ENCODE assay signal across 8 cellular contexts in the genomic region with DNA sequence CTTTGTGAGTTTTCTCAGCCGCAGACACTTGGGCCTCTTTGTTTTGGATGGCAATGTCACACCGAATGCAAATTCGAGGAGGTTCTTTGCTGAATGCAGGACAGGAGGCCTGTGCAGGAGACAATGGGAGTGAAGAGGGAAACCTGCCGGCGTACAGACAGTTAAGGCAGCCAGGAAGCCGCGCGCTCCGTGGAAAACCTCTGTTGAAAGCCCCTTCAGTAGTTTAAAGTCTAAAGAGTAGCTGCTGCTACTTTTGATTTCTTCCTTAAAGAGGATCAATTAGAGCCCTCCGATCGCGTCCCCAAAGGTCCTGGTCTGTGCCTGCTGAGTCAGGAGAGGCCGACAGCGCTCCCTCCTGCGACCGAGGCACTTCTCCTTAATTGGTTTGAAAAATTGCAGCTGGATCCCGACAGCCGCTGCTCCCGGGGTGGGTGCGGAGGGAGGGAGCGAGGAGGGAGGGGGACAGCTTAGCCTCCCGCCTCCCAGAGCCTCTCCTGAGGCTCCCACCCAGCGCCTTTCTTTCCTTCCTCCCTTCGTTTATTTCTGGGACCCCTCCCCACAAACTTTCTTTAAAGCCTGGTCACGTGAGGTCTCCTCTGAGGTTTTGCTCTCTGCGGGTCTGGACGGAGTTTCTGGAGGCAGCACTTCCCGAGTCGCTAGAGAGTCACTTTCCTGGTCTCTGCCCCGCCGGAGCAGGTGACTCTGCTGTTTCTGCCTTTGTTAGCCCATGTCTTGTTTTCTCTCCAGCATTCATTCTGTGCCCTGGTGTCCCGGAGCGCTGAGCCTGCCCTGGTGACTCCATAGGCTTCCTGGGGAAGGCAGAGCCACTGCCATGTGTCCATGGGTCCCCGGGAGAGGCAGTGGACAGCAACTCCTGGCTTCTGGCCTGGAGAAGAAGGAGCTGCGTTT. TPM values are rescaled to one million over a fixed set of nuclear protein-coding genes. Genes with fewer than 3 reads are reported as not detected.
DNase-seq lines count a peak whose midpoint lies in the region; ATAC-seq, FAIRE-seq and TF ChIP-seq lines count a peak whose summit lies in the region.

No MANE protein-coding gene starts in this region.

- peak overlapping the region; percentile 83 for H2AFZ ChIP-seq in ACC112 (ENCODE audit: low read length, unreplicated experiment)

- peak; percentile 11 for DNase-seq in HFFc6
- DNase-seq in SK-N-MC (ENCODE audit: low read depth, low spot score), result no peak
- peak; percentile 72 for DNase-seq in upper lobe of right lung
- DNase-seq in stimulated activated CD4-positive, alpha-beta T cell treated with anti-CD3 and anti-CD28 coated beads, Interleukin-4, amount 100 ng/mL, for 1 hour, result no peak
- DNase-seq in D721Med (ENCODE audit: insufficient read length, low spot score), result no peak

- peaks cover 25% of the 10 kb centered on the region for H3K4me1 Mint-ChIP-seq in HFFc6 (ENCODE audit: low read depth)

- no peak for FAIRE-seq in D721Med (lab: Jason Lieb, UNC)

- H3K9me3 ChIP-seq in SK-N-MC (ENCODE audit: low read depth, low read length), result no peaks in the 10 kb centered on the region
- H3K9me3 ChIP-seq in mononuclear cell (ENCODE audit: low read depth, low read length), result no peaks in the 10 kb centered on the region
- H3K9me3 ChIP-seq in upper lobe of right lung, result no peaks in the 10 kb centered on the region

- H3K9me3 Mint-ChIP-seq in HFFc6, result no peaks in the 10 kb centered on the region

- peak; percentile 33 for ATAC-seq in esophagus mucosa
- ATAC-seq in upper lobe of right lung, result peak; percentile 74

- no peaks in the 10 kb centered on the region for H3K27me3 ChIP-seq in ACC112 (ENCODE audit: insufficient read depth, low read length)
- H3K27me3 ChIP-seq in mononuclear cell (ENCODE audit: insufficient read depth, low read length), result no peaks in the 10 kb centered on the region
- no peaks in the 10 kb centered on the region for H3K27me3 ChIP-seq in upper lobe of right lung

- no peak for TF ChIP-seq CTCF in HFFc6 (IDR thresholded peaks at IDR 0.05)
- TF ChIP-seq CTCF in upper lobe of right lung (IDR thresholded peaks at IDR 0.05), result peak; percentile 19
- TF ChIP-seq CTCF in D721Med (IDR thresholded peaks at IDR 0.05; ENCODE audit: insufficient read depth, missing control alignments), result no peak

- peak overlapping the region; percentile 76 for H3K27ac Mint-ChIP-seq in HFFc6

- H3K79me2 ChIP-seq in ACC112 (ENCODE audit: control insufficient read depth, insufficient read depth, low read length, unreplicated experiment), result no peaks in the 10 kb centered on the region

- no peak overlapping the region for H3K27ac ChIP-seq in ACC112 (ENCODE audit: low read depth, low read length)
- H3K27ac ChIP-seq in SK-N-MC, result no peak overlapping the region
- H3K27ac ChIP-seq in upper lobe of right lung, result peak overlapping the region; percentile 39

- H3K36me3 Mint-ChIP-seq in HFFc6 (ENCODE audit: low read depth), result no peaks in the 10 kb centered on the region

- H3K4me3 ChIP-seq in ACC112 (ENCODE audit: low read depth, low read length) (peak overlapping the region; percentile 79), SK-N-MC (no peak overlapping the region), mononuclear cell (ENCODE audit: low read length) (peak overlapping the region; percentile 36), upper lobe of right lung (peak overlapping the region; percentile 58)

- peak overlapping the region; percentile 8 for H3K9ac ChIP-seq in SK-N-MC (ENCODE audit: insufficient read length)

- intact Hi-C loops in upper lobe of right lung (cut with DNase I), result no loop called here

- H3K36me3 ChIP-seq in ACC112 (ENCODE audit: insufficient read depth, low read length) (no peaks in the 10 kb centered on the region), SK-N-MC (ENCODE audit: insufficient read depth, low read length) (no peaks in the 10 kb centered on the region), upper lobe of right lung (no peaks in the 10 kb centered on the region)

- peak overlapping the region; percentile 92 for H3K4me3 Mint-ChIP-seq in HFFc6

- peaks cover 2% of the 10 kb centered on the region for H3K27me3 Mint-ChIP-seq in HFFc6 (ENCODE audit: insufficient read depth)

- H3K4me1 ChIP-seq in ACC112 (ENCODE audit: control insufficient read depth, insufficient read depth, low read length, unreplicated experiment) (no peaks in the 10 kb centered on the region), mononuclear cell (ENCODE audit: insufficient read depth, low read length) (peaks cover 14% of the 10 kb centered on the region), upper lobe of right lung (peaks cover 9% of the 10 kb centered on the region)

RNA-seq across cellular contexts. Expression of gene RPP40, which starts 22.3 kb away (rescaled TPM):
- total RNA-seq in HFFc6 (2021; fragmentation: NEBNext Ultra II Directional; extraction: Animal tissue kit (Norgen Biotek cat#: 25700)), result 10 to 100 TPM; 11.2 to 18.2 (median 16.8) TPM
- total RNA-seq in esophagus mucosa (12.8 TPM), mononuclear cell (1.3 TPM), upper lobe of right lung (5.2 TPM)

RNA-seq across cellular contexts. Expression of gene PPP1R3G, which starts 59.0 kb away (rescaled TPM):
- total RNA-seq in HFFc6 (2021; fragmentation: NEBNext Ultra II Directional; extraction: Animal tissue kit (Norgen Biotek cat#: 25700)), result 1 to 10 TPM in 4 of 6 experiments, under 1 TPM in 2; 0.55 to 1.6 (median 1.4) TPM
- total RNA-seq in esophagus mucosa (2.0 TPM), mononuclear cell (0.31 TPM), upper lobe of right lung (0.46 TPM)

Comparison
In these comparisons a context has a peak if more than half of its experiments do, and no peak if none do; other contexts are left out.
1. DNase-seq: peak in HFFc6 (single experiment) and upper lobe of right lung (single experiment); none in SK-N-MC (single experiment), stimulated activated CD4-positive, alpha-beta T cell treated with anti-CD3 and anti-CD28 coated beads, Interleukin-4, amount 100 ng/mL, for 1 hour (single experiment) and D721Med (single experiment).